13 cellular contexts compared by ENCODE assay signal in the genomic region with DNA sequence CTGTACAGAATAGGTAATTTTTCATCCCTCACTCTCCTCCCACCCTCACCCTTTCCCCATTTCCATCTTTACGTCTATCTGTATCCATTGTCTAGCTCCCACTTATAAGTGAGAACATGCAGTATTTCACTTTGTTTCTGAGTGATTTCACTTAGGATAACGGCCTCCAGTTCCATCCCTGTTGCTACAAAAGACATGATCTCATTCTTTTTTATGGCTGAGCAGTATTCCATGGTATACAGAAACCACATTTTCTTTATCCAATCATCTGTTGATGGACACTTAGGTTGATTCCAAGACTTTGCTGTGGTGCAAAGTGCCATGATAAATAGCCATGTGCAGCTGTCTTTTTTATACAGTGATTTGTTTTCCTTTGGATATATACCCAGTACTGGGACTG.
"Had no signal": no experiment of that assay in that cellular context is flagged by ENCODE, and none has a peak within 500 bp of the region (broad histone marks: within the 10 kb centered on the region; RNA-seq: fewer than 3 reads in every experiment).

No MANE protein-coding gene starts in this region.

- H3K27me3 ChIP-seq: esophagus muscularis mucosa, left lung, sigmoid colon had no signal

- H3K9me3 Mint-ChIP-seq: memory B cell; stimulated activated naive CD8-positive, alpha-beta T cell treated with anti-CD3 and anti-CD28 coated beads, Interleukin-15, amount 100 ng/mL, for 72 hours had no signal

- H3K9me3 ChIP-seq: thoracic aorta had no signal

- H3K4me1 Mint-ChIP-seq: nephron progenitor cell had no signal

- DNase-seq: activated CD4-positive, alpha-beta T cell treated with anti-CD3 and anti-CD28 coated beads, Interleukin-2, amount 50 U/mL, for 1 hour; activated CD4-positive, CD25-positive, alpha-beta regulatory T cell; amniotic stem cell; head of caudate nucleus; left lung; nephron progenitor cell; sigmoid colon had no signal

- H3K27ac ChIP-seq: esophagus muscularis mucosa, left lung, sigmoid colon, thoracic aorta had no signal

- H3K4me3 Mint-ChIP-seq: activated naive CD4-positive, alpha-beta T cell treated with anti-CD3 and anti-CD28 coated beads for 36 hours; activated T-helper 1 cell treated with anti-CD3 and anti-CD28 coated beads, Interleukin-12 subunit alpha, Interleukin-12 subunit beta, Interleukin-2, Interleukin-4 antibody, amounts not matched to agents 30 ng/mL and 10 ng/mL and 1 ng/mL, durations not matched to agents 14 hours and 24 hours and 36 hours; memory B cell; nephron progenitor cell had no signal

- ATAC-seq: left lung had no signal

- H3K4me3 ChIP-seq: esophagus muscularis mucosa, left lung, sigmoid colon, thoracic aorta had no signal

- H3K36me3 ChIP-seq: esophagus muscularis mucosa, left lung, sigmoid colon, thoracic aorta had no signal

- H3K27me3 Mint-ChIP-seq: memory B cell; stimulated activated naive CD8-positive, alpha-beta T cell treated with anti-CD3 and anti-CD28 coated beads, Interleukin-15, amount 100 ng/mL, for 72 hours had no signal
